In the genomic region with DNA sequence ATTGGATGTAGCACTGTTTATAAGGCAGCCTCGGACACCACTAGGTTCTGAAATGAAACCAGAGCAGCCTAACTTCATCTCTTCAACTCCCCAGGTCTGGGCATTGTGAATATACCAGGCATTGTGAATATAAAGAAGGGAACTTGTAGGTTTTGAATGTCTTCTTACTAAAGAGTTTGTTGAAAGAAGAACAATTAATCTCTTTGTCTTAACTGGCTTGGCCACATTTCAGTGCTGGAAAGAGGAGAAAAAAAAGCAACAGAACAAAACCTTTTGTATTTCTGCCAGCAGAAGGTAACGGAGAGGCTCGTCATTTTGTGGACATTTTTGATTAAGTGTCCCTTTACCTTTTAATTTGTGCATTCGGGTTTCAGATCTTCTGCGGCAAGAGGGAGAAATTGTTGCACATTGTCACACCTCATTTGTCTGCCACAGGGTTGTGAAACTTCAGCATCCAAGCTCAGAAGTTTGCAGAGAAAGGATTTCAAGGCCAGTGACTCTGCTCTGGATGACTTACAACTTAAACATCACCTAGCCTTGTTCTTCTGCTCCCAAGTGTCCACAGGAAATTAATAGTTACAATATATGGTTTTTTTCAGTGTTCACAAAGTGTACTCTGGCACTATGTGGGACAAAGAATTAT, we compare ENCODE assay signal across 2 cellular contexts.
TF ChIP-seq lines count a peak whose summit lies in the region.

No MANE protein-coding gene starts in this region.

TF ChIP-seq in GM23338, 12 proteins besides CTCF, POLR2A, EP300 and RAD21 (continues in another document):
- no peak for TF ChIP-seq EZH2phosphoT487 (IDR thresholded peaks at IDR 0.05; ENCODE audit: unreplicated experiment)
- TF ChIP-seq STAT1 (IDR thresholded peaks at IDR 0.05; ENCODE audit: unreplicated experiment) = no peak
- TF ChIP-seq EZH2 (IDR thresholded peaks at IDR 0.05; ENCODE audit: low read depth, unreplicated experiment) = no peak
- no peak for TF ChIP-seq POLR2AphosphoS5 (IDR thresholded peaks at IDR 0.05; ENCODE audit: low read depth)
- TF ChIP-seq, protein P1, sequence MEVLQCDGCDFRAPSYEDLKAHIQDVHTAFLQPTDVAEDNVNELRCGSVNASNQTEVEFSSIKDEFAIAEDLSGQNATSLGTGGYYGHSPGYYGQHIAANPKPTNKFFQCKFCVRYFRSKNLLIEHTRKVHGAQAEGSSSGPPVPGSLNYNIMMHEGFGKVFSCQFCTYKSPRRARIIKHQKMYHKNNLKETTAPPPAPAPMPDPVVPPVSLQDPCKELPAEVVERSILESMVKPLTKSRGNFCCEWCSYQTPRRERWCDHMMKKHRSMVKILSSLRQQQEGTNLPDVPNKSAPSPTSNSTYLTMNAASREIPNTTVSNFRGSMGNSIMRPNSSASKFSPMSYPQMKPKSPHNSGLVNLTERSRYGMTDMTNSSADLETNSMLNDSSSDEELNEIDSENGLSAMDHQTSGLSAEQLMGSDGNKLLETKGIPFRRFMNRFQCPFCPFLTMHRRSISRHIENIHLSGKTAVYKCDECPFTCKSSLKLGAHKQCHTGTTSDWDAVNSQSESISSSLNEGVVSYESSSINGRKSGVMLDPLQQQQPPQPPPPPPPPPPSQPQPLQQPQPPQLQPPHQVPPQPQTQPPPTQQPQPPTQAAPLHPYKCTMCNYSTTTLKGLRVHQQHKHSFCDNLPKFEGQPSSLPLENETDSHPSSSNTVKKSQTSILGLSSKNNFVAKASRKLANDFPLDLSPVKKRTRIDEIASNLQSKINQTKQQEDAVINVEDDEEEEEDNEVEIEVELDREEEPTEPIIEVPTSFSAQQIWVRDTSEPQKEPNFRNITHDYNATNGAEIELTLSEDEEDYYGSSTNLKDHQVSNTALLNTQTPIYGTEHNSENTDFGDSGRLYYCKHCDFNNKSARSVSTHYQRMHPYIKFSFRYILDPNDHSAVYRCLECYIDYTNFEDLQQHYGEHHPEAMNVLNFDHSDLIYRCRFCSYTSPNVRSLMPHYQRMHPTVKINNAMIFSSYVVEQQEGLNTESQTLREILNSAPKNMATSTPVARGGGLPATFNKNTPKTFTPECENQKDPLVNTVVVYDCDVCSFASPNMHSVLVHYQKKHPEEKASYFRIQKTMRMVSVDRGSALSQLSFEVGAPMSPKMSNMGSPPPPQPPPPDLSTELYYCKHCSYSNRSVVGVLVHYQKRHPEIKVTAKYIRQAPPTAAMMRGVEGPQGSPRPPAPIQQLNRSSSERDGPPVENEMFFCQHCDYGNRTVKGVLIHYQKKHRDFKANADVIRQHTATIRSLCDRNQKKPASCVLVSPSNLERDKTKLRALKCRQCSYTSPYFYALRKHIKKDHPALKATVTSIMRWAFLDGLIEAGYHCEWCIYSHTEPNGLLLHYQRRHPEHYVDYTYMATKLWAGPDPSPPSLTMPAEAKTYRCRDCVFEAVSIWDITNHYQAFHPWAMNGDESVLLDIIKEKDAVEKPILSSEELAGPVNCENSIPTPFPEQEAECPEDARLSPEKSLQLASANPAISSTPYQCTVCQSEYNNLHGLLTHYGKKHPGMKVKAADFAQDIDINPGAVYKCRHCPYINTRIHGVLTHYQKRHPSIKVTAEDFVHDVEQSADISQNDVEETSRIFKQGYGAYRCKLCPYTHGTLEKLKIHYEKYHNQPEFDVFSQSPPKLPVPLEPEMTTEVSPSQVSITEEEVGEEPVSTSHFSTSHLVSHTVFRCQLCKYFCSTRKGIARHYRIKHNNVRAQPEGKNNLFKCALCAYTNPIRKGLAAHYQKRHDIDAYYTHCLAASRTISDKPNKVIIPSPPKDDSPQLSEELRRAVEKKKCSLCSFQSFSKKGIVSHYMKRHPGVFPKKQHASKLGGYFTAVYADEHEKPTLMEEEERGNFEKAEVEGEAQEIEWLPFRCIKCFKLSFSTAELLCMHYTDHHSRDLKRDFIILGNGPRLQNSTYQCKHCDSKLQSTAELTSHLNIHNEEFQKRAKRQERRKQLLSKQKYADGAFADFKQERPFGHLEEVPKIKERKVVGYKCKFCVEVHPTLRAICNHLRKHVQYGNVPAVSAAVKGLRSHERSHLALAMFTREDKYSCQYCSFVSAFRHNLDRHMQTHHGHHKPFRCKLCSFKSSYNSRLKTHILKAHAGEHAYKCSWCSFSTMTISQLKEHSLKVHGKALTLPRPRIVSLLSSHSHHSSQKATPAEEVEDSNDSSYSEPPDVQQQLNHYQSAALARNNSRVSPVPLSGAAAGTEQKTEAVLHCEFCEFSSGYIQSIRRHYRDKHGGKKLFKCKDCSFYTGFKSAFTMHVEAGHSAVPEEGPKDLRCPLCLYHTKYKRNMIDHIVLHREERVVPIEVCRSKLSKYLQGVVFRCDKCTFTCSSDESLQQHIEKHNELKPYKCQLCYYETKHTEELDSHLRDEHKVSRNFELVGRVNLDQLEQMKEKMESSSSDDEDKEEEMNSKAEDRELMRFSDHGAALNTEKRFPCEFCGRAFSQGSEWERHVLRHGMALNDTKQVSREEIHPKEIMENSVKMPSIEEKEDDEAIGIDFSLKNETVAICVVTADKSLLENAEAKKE (CRISPR knock-in tag; IDR thresholded peaks at IDR 0.05) = no peak
- TF ChIP-seq ZNF331 (CRISPR knock-in tag; IDR thresholded peaks at IDR 0.05; ENCODE audit: low read depth) = no peak
- TF ChIP-seq NANOG (IDR thresholded peaks at IDR 0.05; ENCODE audit: borderline replicate concordance) = no peak
- TF ChIP-seq CREB1 (CRISPR knock-in tag; IDR thresholded peaks at IDR 0.05; ENCODE audit: low read depth) = no peak
- TF ChIP-seq, protein P2, sequence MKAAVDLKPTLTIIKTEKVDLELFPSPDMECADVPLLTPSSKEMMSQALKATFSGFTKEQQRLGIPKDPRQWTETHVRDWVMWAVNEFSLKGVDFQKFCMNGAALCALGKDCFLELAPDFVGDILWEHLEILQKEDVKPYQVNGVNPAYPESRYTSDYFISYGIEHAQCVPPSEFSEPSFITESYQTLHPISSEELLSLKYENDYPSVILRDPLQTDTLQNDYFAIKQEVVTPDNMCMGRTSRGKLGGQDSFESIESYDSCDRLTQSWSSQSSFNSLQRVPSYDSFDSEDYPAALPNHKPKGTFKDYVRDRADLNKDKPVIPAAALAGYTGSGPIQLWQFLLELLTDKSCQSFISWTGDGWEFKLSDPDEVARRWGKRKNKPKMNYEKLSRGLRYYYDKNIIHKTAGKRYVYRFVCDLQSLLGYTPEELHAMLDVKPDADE (IDR thresholded peaks at IDR 0.05) = no peak
- TF ChIP-seq JUNB (IDR thresholded peaks at IDR 0.05; ENCODE audit: unreplicated experiment) = no peak
- TF ChIP-seq ZNF114 (CRISPR knock-in tag; IDR thresholded peaks at IDR 0.05) = no peak

TF ChIP-seq in GM12878, 131 proteins besides CTCF, POLR2A, EP300 and RAD21:
- TF ChIP-seq PML (IDR thresholded peaks at IDR 0.05; ENCODE audit: low read length) (no peak), NBN (IDR thresholded peaks at IDR 0.05) (no peak), KAT2A (conservative IDR thresholded peaks at IDR 0.05; ENCODE audit: control insufficient read depth, low read depth, low read length) (no peak), KLF5 (IDR thresholded peaks at IDR 0.05; ENCODE audit: partially characterized antibody) (no peak)
